37 cellular contexts compared by ENCODE assay signal in genomic region chr7:78571292-78571691, GRCh38.
"Had no signal": no experiment of that assay in that cellular context is flagged by ENCODE, and none has a peak within 500 bp of the region (broad histone marks: within the 10 kb centered on the region; RNA-seq: fewer than 3 reads in every experiment).

No MANE protein-coding gene starts in this region.

- ATAC-seq: activated CD4-positive, alpha-beta T cell treated with anti-CD3 and anti-CD28 coated beads for 36 hours; activated CD4-positive, CD25-positive, alpha-beta regulatory T cell treated with anti-CD3 and anti-CD28 coated beads, Interleukin-2, amount 50 U/mL, for 24 hours; activated CD8-positive, alpha-beta memory T cell treated with anti-CD3 and anti-CD28 coated beads, Interleukin-2, amount 10 ng/mL, durations not matched to agents 7 days and 5 days; activated CD8-positive, alpha-beta T cell treated with anti-CD3 and anti-CD28 coated beads, Interleukin-2, amount 10 ng/mL, durations not matched to agents 7 days and 5 days; activated naive CD4-positive, alpha-beta T cell treated with anti-CD3 and anti-CD28 coated beads, Interleukin-2, amount 50 U/mL, for 72 hours; activated T-cell treated with anti-CD3 and anti-CD28 coated beads, Interleukin-2, amount 50 U/mL, for 4 hours; activated T-cell treated with anti-CD3 and anti-CD28 coated beads, Interleukin-2, amount 50 U/mL, for 72 hours; activated T-helper 17 cell treated with anti-CD3 and anti-CD28 coated beads, Interleukin-2, amount 50 U/mL, for 72 hours; body of pancreas had no signal

- DNase-seq: activated CD4-positive, alpha-beta memory T cell treated with anti-CD3 and anti-CD28 coated beads, Interleukin-2, amount 10 ng/mL, durations not matched to agents 7 days and 5 days; activated CD4-positive, alpha-beta T cell treated with anti-CD3 and anti-CD28 coated beads for 1 hour; activated CD4-positive, alpha-beta T cell treated with anti-CD3 and anti-CD28 coated beads for 36 hours; activated CD4-positive, alpha-beta T cell treated with anti-CD3 and anti-CD28 coated beads for 48 hours; activated CD4-positive, alpha-beta T cell treated with anti-CD3 and anti-CD28 coated beads, Interleukin-2, amount 10 ng/mL, durations not matched to agents 7 days and 5 days; activated CD4-positive, alpha-beta T cell treated with anti-CD3 and anti-CD28 coated beads, Interleukin-2, amount 50 U/mL, for 48 hours; activated CD4-positive, CD25-positive, alpha-beta regulatory T cell; activated CD8-positive, alpha-beta memory T cell treated with anti-CD3 and anti-CD28 coated beads for 24 hours; activated CD8-positive, alpha-beta memory T cell treated with anti-CD3 and anti-CD28 coated beads, Interleukin-2, amount 10 ng/mL, durations not matched to agents 7 days and 5 days; activated CD8-positive, alpha-beta T cell treated with anti-CD3 and anti-CD28 coated beads, Interleukin-2, amount 10 ng/mL, durations not matched to agents 7 days and 5 days; activated effector memory CD4-positive, alpha-beta T cell treated with anti-CD3 and anti-CD28 coated beads, Interleukin-2, amount 50 U/mL, for 16 hours; activated gamma-delta T cell treated with Interleukin-2 at 50 U/mL for 16 hours; activated naive CD4-positive, alpha-beta T cell; activated naive CD4-positive, alpha-beta T cell treated with anti-CD3 and anti-CD28 coated beads for 36 hours; activated naive CD4-positive, alpha-beta T cell treated with anti-CD3 and anti-CD28 coated beads, Interleukin-2, amount 50 U/mL, for 16 hours; activated naive CD8-positive, alpha-beta T cell treated with anti-CD3 and anti-CD28 coated beads for 36 hours; activated T-cell treated with anti-CD3 and anti-CD28 coated beads for 4 hours; activated T-cell treated with anti-CD3 and anti-CD28 coated beads, Interleukin-2, amount 50 U/mL, for 1 hour; activated T-cell treated with anti-CD3 and anti-CD28 coated beads, Interleukin-2, amount 50 U/mL, for 4 hours; activated T-cell treated with anti-CD3 and anti-CD28 coated beads, Interleukin-2, amount 50 U/mL, for 72 hours; adrenal gland; amniotic stem cell; aorta; body of pancreas; brain microvascular endothelial cell; central memory CD4-positive, alpha-beta T cell; T-helper 2 cell; T-helper 9 cell had no signal

- H3K4me3 ChIP-seq: adrenal gland, body of pancreas, breast epithelium, coronary artery had no signal

- H3K27ac ChIP-seq: adrenal gland, body of pancreas, brain microvascular endothelial cell, breast epithelium, coronary artery, VCaP had no signal

- H3K9me3 ChIP-seq: adrenal gland, body of pancreas, breast epithelium had no signal

- H3K36me3 ChIP-seq: adrenal gland, brain microvascular endothelial cell, breast epithelium had no signal

- H3K4me1 ChIP-seq: adrenal gland, body of pancreas, breast epithelium had no signal

- H3K27me3 ChIP-seq: adrenal gland, body of pancreas, brain microvascular endothelial cell, breast epithelium had no signal

- FAIRE-seq: astrocyte, colon, TTC549 had no signal
